In the genomic region with DNA sequence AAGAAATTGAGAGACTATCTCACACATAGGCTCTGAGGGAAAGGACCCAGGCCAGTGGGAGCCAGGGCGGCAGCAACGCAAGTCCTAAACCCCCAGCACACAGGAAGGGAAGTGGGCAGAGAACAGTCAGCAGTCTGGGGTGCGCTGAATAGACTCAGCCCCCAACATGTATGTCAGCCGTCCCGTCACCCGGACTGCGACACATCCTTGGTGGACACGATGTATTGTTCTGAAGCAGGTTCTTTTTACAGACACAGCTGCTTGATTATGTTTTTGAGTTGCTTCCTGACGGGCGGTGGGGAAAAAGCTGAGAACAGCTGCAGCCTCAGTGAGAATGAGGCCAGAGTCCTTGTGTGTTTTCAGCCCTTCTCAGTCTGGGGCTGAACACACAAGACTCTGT, we compare ENCODE assay signal across 17 cellular contexts.
"Had no signal": no experiment of that assay in that cellular context is flagged by ENCODE, and none has a peak within 500 bp of the region (broad histone marks: within the 10 kb centered on the region; RNA-seq: fewer than 3 reads in every experiment).

No MANE protein-coding gene starts in this region.

- H3K4me2 ChIP-seq: SK-N-SH had no signal

- H3K9ac ChIP-seq: SK-N-SH had no signal

- H3K4me3 ChIP-seq: MG63 had no signal

- H3K36me3 ChIP-seq: MG63 had no signal

- ATAC-seq: activated CD4-positive, CD25-positive, alpha-beta regulatory T cell treated with anti-CD3 and anti-CD28 coated beads, Interleukin-2, amount 50 U/mL, for 24 hours; activated CD8-positive, alpha-beta T cell treated with anti-CD3 and anti-CD28 coated beads for 36 hours had no signal

- H3K9me3 ChIP-seq: MG63, SK-N-SH had no signal

- DNase-seq: activated CD4-positive, alpha-beta T cell treated with anti-CD3 and anti-CD28 coated beads for 4 hours; activated CD8-positive, alpha-beta memory T cell treated with anti-CD3 and anti-CD28 coated beads, Interleukin-2, amount 50 U/mL, for 4 hours; activated CD8-positive, alpha-beta T cell treated with anti-CD3 and anti-CD28 coated beads for 36 hours; activated effector memory CD4-positive, alpha-beta T cell treated with Interleukin-2 at 50 U/mL for 16 hours; activated naive CD4-positive, alpha-beta T cell; aorta; MG63; NCI-H1092 treated with DMSO at 0.1 percent for 48 hours; NCI-H1436; NCI-H1694 treated with DMSO at 0.1 percent for 48 hours; NCI-H2029 treated with DMSO at 0.1 percent for 48 hours; NCI-H345; NCI-H510A; NCI-H526 treated with DMSO at 0.1 percent for 48 hours; SK-N-SH; SW 1271 had no signal
